ENCODE assay signal across 8 cellular contexts in the genomic region with DNA sequence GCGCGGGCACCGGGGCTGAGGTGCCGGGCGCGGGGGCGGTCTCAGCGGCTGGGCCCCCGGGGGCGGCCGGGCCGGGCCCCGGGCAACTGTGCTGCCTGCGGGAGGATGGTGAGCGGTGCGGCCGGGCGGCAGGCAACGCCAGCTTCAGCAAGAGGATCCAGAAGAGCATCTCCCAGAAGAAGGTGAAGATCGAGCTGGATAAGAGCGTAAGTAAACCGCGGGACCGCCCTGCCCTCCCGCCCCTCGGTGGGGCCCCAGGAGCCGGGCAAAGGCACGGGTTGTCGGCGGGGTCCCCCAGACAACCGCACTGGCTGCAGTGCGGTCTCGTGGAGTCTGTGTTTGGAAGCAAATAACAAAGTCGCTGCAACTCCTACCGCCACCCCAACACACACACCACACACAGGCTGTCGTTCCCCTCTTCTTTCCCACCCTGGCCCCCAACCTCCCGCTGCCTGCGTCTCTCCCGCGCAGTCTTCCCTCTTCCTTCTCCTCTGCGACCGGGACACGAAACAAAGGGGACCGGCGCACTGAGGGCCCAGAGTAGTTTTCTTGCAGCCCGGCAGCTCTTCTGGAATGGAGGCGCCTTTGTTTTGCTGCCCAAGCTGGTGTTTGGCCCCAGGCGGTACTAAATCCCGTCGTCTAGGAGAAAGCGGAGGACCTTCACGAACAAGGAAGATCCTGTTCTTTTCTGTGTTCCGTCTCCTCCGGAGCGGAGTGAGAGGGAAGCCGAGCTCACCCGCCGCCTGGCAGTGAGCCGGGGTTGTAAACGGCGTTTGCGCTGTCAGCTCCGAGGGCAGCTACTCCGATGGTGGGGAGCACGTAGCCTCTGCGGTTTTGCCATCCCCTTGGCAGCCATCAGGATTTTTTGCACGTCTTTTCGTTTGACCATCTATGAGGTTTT. TPM values are rescaled to one million over a fixed set of nuclear protein-coding genes. Genes with fewer than 3 reads are reported as not detected.
DNase-seq lines count a peak whose midpoint lies in the region; ATAC-seq lines count a peak whose summit lies in the region.

No MANE protein-coding gene starts in this region.

- H3K36me3 Mint-ChIP-seq in activated CD8-positive, alpha-beta T cell treated with anti-CD3 and anti-CD28 coated beads, Interleukin-2, amount 10 ng/mL, durations not matched to agents 7 days and 5 days (ENCODE audit: low read depth) = peaks cover 22% of the 10 kb centered on the region

- POLR2A ChIA-PET in activated CD8-positive, alpha-beta T cell treated with anti-CD3 and anti-CD28 coated beads, Interleukin-2, amount 10 ng/mL, durations not matched to agents 7 days and 5 days (lab: Charles Lee) = interaction anchor here (1.0 to 9.4 kb wide), 3 partner anchors 13 to 41 kb away, joined by 3 to 329 read pairs (median 10); partner anchors contain the start of gene HMGB2

- peak; percentile 14 for ATAC-seq in GM18868 (IDR thresholded peaks at IDR 0.05; ENCODE audit: unreplicated experiment)
- ATAC-seq in HG03097 (IDR thresholded peaks at IDR 0.05; ENCODE audit: low FRiP score, unreplicated experiment) = peak; percentile 25
- ATAC-seq in activated CD8-positive, alpha-beta T cell treated with anti-CD3 and anti-CD28 coated beads, Interleukin-2, amount 10 ng/mL, durations not matched to agents 7 days and 5 days = peak; percentile 27

- H3K4me1 Mint-ChIP-seq in activated CD8-positive, alpha-beta T cell treated with anti-CD3 and anti-CD28 coated beads, Interleukin-2, amount 10 ng/mL, durations not matched to agents 7 days and 5 days (ENCODE audit: low read depth) = peaks cover 26% of the 10 kb centered on the region

- DNase-seq in AG08396 (ENCODE audit: low spot score) (peak; percentile 78), NCI-H510A treated with DMSO at 0.1 percent for 48 hours (lab: John Stamatoyannopoulos, UW) (peak; percentile 19), lung microvascular endothelial cell (ENCODE audit: low read depth in 2 of 2) (peak; percentile 68 to 81)
- peak; percentile 59 for DNase-seq in activated CD8-positive, alpha-beta T cell treated with anti-CD3 and anti-CD28 coated beads, Interleukin-2, amount 10 ng/mL, durations not matched to agents 7 days and 5 days
- DNase-seq in effector CD4-positive, alpha-beta T cell = peak; percentile 16
- DNase-seq in stimulated activated CD8-positive, alpha-beta memory T cell treated with anti-CD3 and anti-CD28 coated beads, Interleukin-12 subunit alpha, Interleukin-12 subunit beta, amount 100 ng/mL, for 4 hours (ENCODE audit: low read depth) = peak; percentile 15

- CTCF ChIA-PET in activated CD8-positive, alpha-beta T cell treated with anti-CD3 and anti-CD28 coated beads, Interleukin-2, amount 10 ng/mL, durations not matched to agents 7 days and 5 days (lab: Charles Lee) = interaction anchor here (0.8 to 5.8 kb wide), 12 partner anchors 10 to 123 kb away, joined by 3 to 48 read pairs (median 4); partner anchors contain the start of gene HMGB2

- H3K27me3 Mint-ChIP-seq in activated CD8-positive, alpha-beta T cell treated with anti-CD3 and anti-CD28 coated beads, Interleukin-2, amount 10 ng/mL, durations not matched to agents 7 days and 5 days (ENCODE audit: low read depth) = no peaks in the 10 kb centered on the region

- no peaks in the 10 kb centered on the region for H3K9me3 Mint-ChIP-seq in activated CD8-positive, alpha-beta T cell treated with anti-CD3 and anti-CD28 coated beads, Interleukin-2, amount 10 ng/mL, durations not matched to agents 7 days and 5 days (ENCODE audit: insufficient read depth)

- peak overlapping the region; percentile 100 for H3K4me3 Mint-ChIP-seq in activated CD8-positive, alpha-beta T cell treated with anti-CD3 and anti-CD28 coated beads, Interleukin-2, amount 10 ng/mL, durations not matched to agents 7 days and 5 days

- H3K27ac Mint-ChIP-seq in activated CD8-positive, alpha-beta T cell treated with anti-CD3 and anti-CD28 coated beads, Interleukin-2, amount 10 ng/mL, durations not matched to agents 7 days and 5 days = peak overlapping the region; percentile 76

RNA-seq across cellular contexts. Expression of gene SAP30, which starts 0.8 kb away (rescaled TPM):
- total RNA-seq in activated CD8-positive, alpha-beta T cell treated with anti-CD3 and anti-CD28 coated beads, Interleukin-2, amount 10 ng/mL, durations not matched to agents 7 days and 5 days = 10 to 100 TPM; 19.7 to 21.0 TPM
- 13.5 and 16.1 TPM in 2 replicates for total RNA-seq in lung microvascular endothelial cell

RNA-seq across cellular contexts. Expression of gene SCRG1, which starts 27.4 kb away (rescaled TPM):
- not detected for total RNA-seq in activated CD8-positive, alpha-beta T cell treated with anti-CD3 and anti-CD28 coated beads, Interleukin-2, amount 10 ng/mL, durations not matched to agents 7 days and 5 days
- not detected in 2 replicates for total RNA-seq in lung microvascular endothelial cell

RNA-seq across cellular contexts. Expression of gene HMGB2, which starts 37.4 kb away (rescaled TPM):
- 100 to 1,000 TPM; 861 to 891 TPM for total RNA-seq in activated CD8-positive, alpha-beta T cell treated with anti-CD3 and anti-CD28 coated beads, Interleukin-2, amount 10 ng/mL, durations not matched to agents 7 days and 5 days
- total RNA-seq in lung microvascular endothelial cell = 34.5 and 71.0 TPM in 2 replicates

Comparison
In these comparisons a context has a peak if more than half of its experiments do, and no peak if none do; other contexts are left out.
1. Peak in every context shown above with its lines: DNase-seq and ATAC-seq.
2. DNase-seq: peak in every context shown above with its lines; median percentile 78 in AG08396; 74 in lung microvascular endothelial cell; 59 in activated CD8-positive, alpha-beta T cell treated with anti-CD3 and anti-CD28 coated beads, Interleukin-2, amount 10 ng/mL, durations not matched to agents 7 days and 5 days; 19 in NCI-H510A treated with DMSO at 0.1 percent for 48 hours; 16 in effector CD4-positive, alpha-beta T cell; 15 in stimulated activated CD8-positive, alpha-beta memory T cell treated with anti-CD3 and anti-CD28 coated beads, Interleukin-12 subunit alpha, Interleukin-12 subunit beta, amount 100 ng/mL, for 4 hours.
3. RNA of gene HMGB2, which starts 37.4 kb away (total RNA-seq): 861 to 891 TPM in activated CD8-positive, alpha-beta T cell treated with anti-CD3 and anti-CD28 coated beads, Interleukin-2, amount 10 ng/mL, durations not matched to agents 7 days and 5 days; 34.5 to 71.0 TPM in lung microvascular endothelial cell; every median in the first group is over 10 times any median in the second.